ENCODE assay signal across 11 cellular contexts in genomic region chr6:150144294-150144868, GRCh38. TPM values are rescaled to one million over a fixed set of nuclear protein-coding genes. Genes with fewer than 3 reads are reported as not detected.
DNase-seq lines count a peak whose midpoint lies in the region; ATAC-seq and TF ChIP-seq lines count a peak whose summit lies in the region.
"Had no signal": no experiment of that assay in that cellular context is flagged by ENCODE, and none has a peak within 500 bp of the region (broad histone marks: within the 10 kb centered on the region; RNA-seq: fewer than 3 reads in every experiment).

No MANE protein-coding gene starts in this region.

- H3F3A ChIP-seq in DOHH2 (ENCODE audit: control insufficient read depth, insufficient read depth) (peaks cover 6% of the 10 kb centered on the region; the same call in 1 of the 2 replicates), PC-3 (ENCODE audit: low read length, unreplicated experiment) (no peaks in the 10 kb centered on the region), neural progenitor cell (ENCODE audit: low read depth) (peaks cover 11% of the 10 kb centered on the region)

- POLR2A ChIA-PET in PC-3 (lab: Charles Lee; ENCODE audit: unreplicated experiment), result no interaction called here

- no peak overlapping the region for H3K27ac Mint-ChIP-seq in neural progenitor cell

- no peaks in the 10 kb centered on the region for H3K9me2 ChIP-seq in DOHH2 (replicated peaks; ENCODE audit: control insufficient read depth, low read length)
- H3K9me2 ChIP-seq in PC-3 (replicated peaks; ENCODE audit: low read length), result no peaks in the 10 kb centered on the region

- H3K79me2 ChIP-seq in DOHH2 (ENCODE audit: control insufficient read depth, low read length) (no peaks in the 10 kb centered on the region), PC-3 (ENCODE audit: low read length) (no peaks in the 10 kb centered on the region), neural progenitor cell (ENCODE audit: low read depth) (no peaks in the 10 kb centered on the region)

- H3K27ac ChIP-seq in DOHH2 (ENCODE audit: low read depth, low read length) (no peak overlapping the region), PC-3 (ENCODE audit: low read length) (no peak overlapping the region), neural progenitor cell (no peak overlapping the region)
- H3K27ac ChIP-seq: esophagus muscularis mucosa had no signal

- no peaks in the 10 kb centered on the region for H3K36me3 Mint-ChIP-seq in neural progenitor cell

- peaks cover 54% of the 10 kb centered on the region for H3K27me3 Mint-ChIP-seq in neural progenitor cell (ENCODE audit: insufficient read depth, low read depth)

- H3K4me3 ChIP-seq in DOHH2 (ENCODE audit: low read length), result no peak overlapping the region
- peak overlapping the region; percentile 71 for H3K4me3 ChIP-seq in PC-3 (ENCODE audit: low read length)
- H3K4me3 ChIP-seq in epithelial cell of proximal tubule (ENCODE audit: low read depth, low read length), result peak overlapping the region; percentile 89
- peak overlapping the region; percentile 56 for H3K4me3 ChIP-seq in neural progenitor cell

- 0 out of 2 replicates have a peak overlapping the region, but pooled peaks have one; percentile 72 for H2AFZ ChIP-seq in PC-3 (ENCODE audit: low read length)
- no peak overlapping the region for H2AFZ ChIP-seq in neural progenitor cell (replicated peaks)

- H3K9me3 Mint-ChIP-seq in neural progenitor cell, result no peaks in the 10 kb centered on the region

- intact Hi-C loops in PC-3 (cut with micrococcal nuclease), result no loop called here

- H3K4me1 Mint-ChIP-seq in neural progenitor cell, result peaks cover 23% of the 10 kb centered on the region

- no peaks in the 10 kb centered on the region for H3K36me3 ChIP-seq in DOHH2 (ENCODE audit: control insufficient read depth, low read length)
- no peaks in the 10 kb centered on the region for H3K36me3 ChIP-seq in PC-3 (ENCODE audit: low read depth, low read length)
- no peaks in the 10 kb centered on the region for H3K36me3 ChIP-seq in neural progenitor cell
- H3K36me3 ChIP-seq: esophagus muscularis mucosa had no signal

- H3K4me1 ChIP-seq in DOHH2 (ENCODE audit: control insufficient read depth, low read length), result peaks cover 47% of the 10 kb centered on the region
- H3K4me1 ChIP-seq in PC-3 (ENCODE audit: insufficient read depth, low read length), result peaks cover 38% of the 10 kb centered on the region
- H3K4me1 ChIP-seq in neural progenitor cell, result peaks cover 4% of the 10 kb centered on the region

- BruUV-seq in PC-3 (replicated peaks; lab: Mats Ljungman, UMichigan), result no TSS peak

- H4K20me1 ChIP-seq in DOHH2 (ENCODE audit: control insufficient read depth, insufficient read depth, low read depth, low read length) (peaks cover 5% of the 10 kb centered on the region; the same call in 1 of the 2 replicates), PC-3 (ENCODE audit: low read length) (no peaks in the 10 kb centered on the region), neural progenitor cell (ENCODE audit: low read depth) (peaks cover 9% of the 10 kb centered on the region)

- H3K4me2 ChIP-seq in DOHH2 (ENCODE audit: low read length), result peak overlapping the region; percentile 75
- H3K4me2 ChIP-seq in PC-3 (ENCODE audit: low read length), result peak overlapping the region; percentile 89
- H3K4me2 ChIP-seq in neural progenitor cell, result peak overlapping the region; percentile 91

- H3K27me3 ChIP-seq in DOHH2 (ENCODE audit: control insufficient read depth, low read length), result peaks cover 42% of the 10 kb centered on the region
- no peaks in the 10 kb centered on the region for H3K27me3 ChIP-seq in PC-3 (ENCODE audit: low read length)
- H3K27me3 ChIP-seq in neural progenitor cell, result peaks cover 99% of the 10 kb centered on the region

- H3K4me3 Mint-ChIP-seq in neural progenitor cell, result peak overlapping the region; percentile 87

- H3K9me3 ChIP-seq in DOHH2 (ENCODE audit: control insufficient read depth, insufficient read depth, low read length), result no peaks in the 10 kb centered on the region
- no peaks in the 10 kb centered on the region for H3K9me3 ChIP-seq in PC-3 (ENCODE audit: low read length)
- no peaks in the 10 kb centered on the region for H3K9me3 ChIP-seq in neural progenitor cell (ENCODE audit: low read depth)
- H3K9me3 ChIP-seq: esophagus muscularis mucosa had no signal

- DNase-seq in PC-3 (peak; percentile 2), epithelial cell of proximal tubule (ENCODE audit: low read depth) (no peak), neural progenitor cell (ENCODE audit: low spot score) (no peak), NK-92 (lab: John Stamatoyannopoulos, UW; ENCODE audit: unreplicated experiment) (no peak), amniotic stem cell (lab: John Stamatoyannopoulos, UW) (no peak)
- DNase-seq in activated CD4-positive, alpha-beta T cell treated with anti-CD3 and anti-CD28 coated beads, Interleukin-2, amount 50 U/mL, for 4 hours, result no peak
- DNase-seq: NCI-H1694 treated with DMSO at 0.1 percent for 48 hours, SHP77 had no signal

- ATAC-seq in PC-3, result no peak
- no peak for ATAC-seq in GM19328 (IDR thresholded peaks at IDR 0.05; ENCODE audit: unreplicated experiment)

- H3K9ac ChIP-seq in PC-3 (ENCODE audit: low read length) (no peak overlapping the region), neural progenitor cell (no peak overlapping the region)

- TF ChIP-seq CTCF in DOHH2 (IDR thresholded peaks at IDR 0.05; ENCODE audit: low read depth, low read length, poor library complexity, severe bottlenecking), result no peak
- no peak for TF ChIP-seq CTCF in PC-3 (conservative IDR thresholded peaks at IDR 0.05; ENCODE audit: low read depth, low read length)
- TF ChIP-seq CTCF in epithelial cell of proximal tubule (conservative IDR thresholded peaks at IDR 0.05; ENCODE audit: low read depth, low read length), result no peak
- TF ChIP-seq CTCF in neural progenitor cell (IDR thresholded peaks at IDR 0.05), result no peak

- CTCF ChIA-PET in PC-3 (lab: Charles Lee), result interaction anchor here (0.6 kb wide), 1 partner anchor 509 kb away, joined by 3 read pairs; no protein-coding TSS in a partner anchor

RNA-seq across cellular contexts. Expression of gene PPP1R14C, which starts 1.5 kb away (rescaled TPM):
- total RNA-seq in PC-3 (2014; rRNA removed) (1.1 and 3.0 TPM in 2 replicates), epithelial cell of proximal tubule (26.3 and 27.0 TPM in 2 replicates), neural progenitor cell (ENCODE audit: low replicate concordance) (0.06 and 0.26 TPM in 2 replicates)
